In the genomic region with DNA sequence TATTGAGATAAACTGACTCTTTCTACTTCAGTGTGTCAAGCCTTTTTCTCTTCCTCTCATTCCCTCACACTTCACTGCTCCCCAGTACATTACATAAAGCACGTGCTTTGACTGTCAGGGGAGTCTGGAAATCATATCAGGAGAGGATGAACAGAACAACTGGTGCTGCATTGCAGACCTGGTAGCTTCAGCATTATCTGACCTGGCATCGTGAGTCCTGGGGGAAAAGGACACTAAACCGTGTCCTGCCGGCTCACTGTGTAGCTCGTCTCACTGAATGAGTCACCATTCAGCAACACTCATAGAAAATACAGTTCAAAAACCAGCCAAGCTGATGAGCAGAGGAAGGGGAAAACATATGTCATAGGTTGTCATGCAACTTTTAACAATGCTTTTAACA, we compare ENCODE assay signal across 1 cellular context.
TF ChIP-seq lines count a peak whose summit lies in the region.

No MANE protein-coding gene starts in this region.

TF ChIP-seq in SK-N-SH, 30 proteins besides CTCF, POLR2A, EP300 and RAD21 (continued from another document):
- TF ChIP-seq, protein P1, sequence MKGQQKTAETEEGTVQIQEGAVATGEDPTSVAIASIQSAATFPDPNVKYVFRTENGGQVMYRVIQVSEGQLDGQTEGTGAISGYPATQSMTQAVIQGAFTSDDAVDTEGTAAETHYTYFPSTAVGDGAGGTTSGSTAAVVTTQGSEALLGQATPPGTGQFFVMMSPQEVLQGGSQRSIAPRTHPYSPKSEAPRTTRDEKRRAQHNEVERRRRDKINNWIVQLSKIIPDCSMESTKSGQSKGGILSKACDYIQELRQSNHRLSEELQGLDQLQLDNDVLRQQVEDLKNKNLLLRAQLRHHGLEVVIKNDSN (IDR thresholded peaks at IDR 0.05; ENCODE audit: borderline replicate concordance, low read depth): no peak
- TF ChIP-seq ELF1 (IDR thresholded peaks at IDR 0.05): no peak
- TF ChIP-seq YY1 (IDR thresholded peaks at IDR 0.05; ENCODE audit: low read depth): no peak
- no peak for TF ChIP-seq NRF1 (IDR thresholded peaks at IDR 0.05; ENCODE audit: low read depth, low read length)
- TF ChIP-seq, protein P2, sequence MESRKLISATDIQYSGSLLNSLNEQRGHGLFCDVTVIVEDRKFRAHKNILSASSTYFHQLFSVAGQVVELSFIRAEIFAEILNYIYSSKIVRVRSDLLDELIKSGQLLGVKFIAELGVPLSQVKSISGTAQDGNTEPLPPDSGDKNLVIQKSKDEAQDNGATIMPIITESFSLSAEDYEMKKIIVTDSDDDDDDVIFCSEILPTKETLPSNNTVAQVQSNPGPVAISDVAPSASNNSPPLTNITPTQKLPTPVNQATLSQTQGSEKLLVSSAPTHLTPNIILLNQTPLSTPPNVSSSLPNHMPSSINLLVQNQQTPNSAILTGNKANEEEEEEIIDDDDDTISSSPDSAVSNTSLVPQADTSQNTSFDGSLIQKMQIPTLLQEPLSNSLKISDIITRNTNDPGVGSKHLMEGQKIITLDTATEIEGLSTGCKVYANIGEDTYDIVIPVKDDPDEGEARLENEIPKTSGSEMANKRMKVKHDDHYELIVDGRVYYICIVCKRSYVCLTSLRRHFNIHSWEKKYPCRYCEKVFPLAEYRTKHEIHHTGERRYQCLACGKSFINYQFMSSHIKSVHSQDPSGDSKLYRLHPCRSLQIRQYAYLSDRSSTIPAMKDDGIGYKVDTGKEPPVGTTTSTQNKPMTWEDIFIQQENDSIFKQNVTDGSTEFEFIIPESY (IDR thresholded peaks at IDR 0.05; ENCODE audit: borderline replicate concordance, low read depth): no peak
- peak; percentile 70 for TF ChIP-seq JUND (IDR thresholded peaks at IDR 0.05)
- TF ChIP-seq MXI1 (IDR thresholded peaks at IDR 0.05; ENCODE audit: low read depth, low read length): peak; percentile 100
- no peak for TF ChIP-seq TAF1 (IDR thresholded peaks at IDR 0.05; ENCODE audit: borderline replicate concordance, low read depth, low read length)
- TF ChIP-seq SMC3 (IDR thresholded peaks at IDR 0.05; ENCODE audit: low read depth, low read length): peak; percentile 24; the same call in 1 of the 2 replicates
- TF ChIP-seq GATA2 (CRISPR knock-in tag; IDR thresholded peaks at IDR 0.05): peak; percentile 98
- no peak for TF ChIP-seq EZH2phosphoT487 (IDR thresholded peaks at IDR 0.05; ENCODE audit: borderline replicate concordance, low read depth)
- TF ChIP-seq, protein P3, sequence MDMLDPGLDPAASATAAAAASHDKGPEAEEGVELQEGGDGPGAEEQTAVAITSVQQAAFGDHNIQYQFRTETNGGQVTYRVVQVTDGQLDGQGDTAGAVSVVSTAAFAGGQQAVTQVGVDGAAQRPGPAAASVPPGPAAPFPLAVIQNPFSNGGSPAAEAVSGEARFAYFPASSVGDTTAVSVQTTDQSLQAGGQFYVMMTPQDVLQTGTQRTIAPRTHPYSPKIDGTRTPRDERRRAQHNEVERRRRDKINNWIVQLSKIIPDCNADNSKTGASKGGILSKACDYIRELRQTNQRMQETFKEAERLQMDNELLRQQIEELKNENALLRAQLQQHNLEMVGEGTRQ (IDR thresholded peaks at IDR 0.05; ENCODE audit: borderline replicate concordance, low read depth, low read length): no peak
